28 cellular contexts compared by ENCODE assay signal in the genomic region with DNA sequence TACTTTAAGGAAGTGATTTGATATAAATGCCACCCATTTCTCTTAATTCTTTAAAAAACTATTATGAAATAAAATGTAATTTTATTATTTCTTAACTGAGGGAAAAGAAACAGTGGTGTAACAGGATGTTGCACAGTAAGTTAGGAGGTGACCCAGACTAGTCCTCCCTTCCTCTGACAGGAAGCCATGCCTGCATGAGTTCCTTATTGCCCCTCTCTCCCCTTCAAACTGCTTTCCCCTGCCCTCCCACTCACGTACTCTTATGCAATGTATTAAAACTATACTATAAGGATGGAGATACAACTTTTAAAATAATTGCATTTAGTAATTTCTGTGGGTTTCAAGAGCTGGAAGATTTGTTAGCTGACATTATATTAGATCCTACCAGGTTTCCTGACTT.
DNase-seq lines count a peak whose midpoint lies in the region; ATAC-seq and TF ChIP-seq lines count a peak whose summit lies in the region.
"Had no signal": no experiment of that assay in that cellular context is flagged by ENCODE, and none has a peak within 500 bp of the region (broad histone marks: within the 10 kb centered on the region; RNA-seq: fewer than 3 reads in every experiment).

No MANE protein-coding gene starts in this region.

- no TSS peak for BruUV-seq in Caco-2 (replicated peaks; lab: Mats Ljungman, UMichigan)

- no peaks in the 10 kb centered on the region for H3K27me3 ChIP-seq in naive thymus-derived CD4-positive, alpha-beta T cell (ENCODE audit: control insufficient read depth in 2 of 2, insufficient read depth in 2 of 2, low read length in 2 of 2)
- no peaks in the 10 kb centered on the region for H3K27me3 ChIP-seq in Caco-2 (replicated peaks; ENCODE audit: control insufficient read depth, insufficient read depth, low read length)
- H3K27me3 ChIP-seq: esophagus squamous epithelium, gastrocnemius medialis, suprapubic skin had no signal

- no peak for TF ChIP-seq CTCF in Caco-2 (IDR thresholded peaks at IDR 0.05; ENCODE audit: insufficient read depth in 1 of 2, low read depth in 1 of 2, low read length in 1 of 2, severe bottlenecking in 1 of 2, unreplicated experiment in 1 of 2)

- no peaks in the 10 kb centered on the region for H3K4me1 ChIP-seq in naive thymus-derived CD4-positive, alpha-beta T cell (ENCODE audit: control insufficient read depth in 2 of 2, insufficient read depth in 2 of 2, low read length in 2 of 2)
- no peaks in the 10 kb centered on the region for H3K4me1 ChIP-seq in Caco-2
- H3K4me1 ChIP-seq: esophagus squamous epithelium, gastrocnemius medialis had no signal

- peak; percentile 96 for DNase-seq in GF-D8 (lab: John Stamatoyannopoulos, UW)
- DNase-seq in NCI-H69 (lab: John Stamatoyannopoulos, UW), result peak; percentile 27
- DNase-seq in UCSD-AML1 (lab: John Stamatoyannopoulos, UW; ENCODE audit: unreplicated experiment), result peak; percentile 19
- DNase-seq in naive thymus-derived CD4-positive, alpha-beta T cell, result no peak
- no peak for DNase-seq in Caco-2
- DNase-seq in globus pallidus (ENCODE audit: low spot score), result no peak
- DNase-seq in NCI-H2107 treated with DMSO at 0.1 percent for 48 hours (lab: John Stamatoyannopoulos, UW; ENCODE audit: unreplicated experiment), result no peak
- DNase-seq in activated effector memory CD4-positive, alpha-beta T cell treated with Interleukin-2 at 50 U/mL for 16 hours, result no peak
- DNase-seq: activated CD4-positive, CD25-positive, alpha-beta regulatory T cell; activated naive CD4-positive, alpha-beta T cell treated with anti-CD3 and anti-CD28 coated beads for 36 hours; activated T-cell treated with anti-CD3 and anti-CD28 coated beads, Interleukin-2, amount 50 U/mL, for 72 hours; amygdala; cortex of kidney; esophagus squamous epithelium; HFFc6; hippocampal formation; immature natural killer cell; NCI-H2029; NCI-H2227 treated with DMSO at 0.1 percent for 48 hours; OCI-M1; stimulated activated naive CD4-positive, alpha-beta T cell; SW 1271; T-helper 9 cell had no signal

- no peaks in the 10 kb centered on the region for H3K9me3 ChIP-seq in naive thymus-derived CD4-positive, alpha-beta T cell (ENCODE audit: control insufficient read depth in 2 of 3, low read length in 3 of 3)
- no peaks in the 10 kb centered on the region for H3K9me3 ChIP-seq in Caco-2
- H3K9me3 ChIP-seq: esophagus squamous epithelium, gastrocnemius medialis, suprapubic skin had no signal

- H3K27ac ChIP-seq in naive thymus-derived CD4-positive, alpha-beta T cell (ENCODE audit: low read depth, low read length), result no peak overlapping the region
- H3K27ac ChIP-seq: C4-2B, esophagus squamous epithelium, gastrocnemius medialis, suprapubic skin had no signal

- H3K4me1 Mint-ChIP-seq in naive thymus-derived CD4-positive, alpha-beta T cell, result no peaks in the 10 kb centered on the region
- no peaks in the 10 kb centered on the region for H3K4me1 Mint-ChIP-seq in Caco-2 (ENCODE audit: low read depth, unreplicated experiment)
- H3K4me1 Mint-ChIP-seq: immature natural killer cell had no signal

- H3K27me3 Mint-ChIP-seq in naive thymus-derived CD4-positive, alpha-beta T cell, result no peaks in the 10 kb centered on the region
- no peaks in the 10 kb centered on the region for H3K27me3 Mint-ChIP-seq in Caco-2 (ENCODE audit: insufficient read depth, unreplicated experiment)

- H3K27ac Mint-ChIP-seq in naive thymus-derived CD4-positive, alpha-beta T cell, result no peak overlapping the region
- H3K27ac Mint-ChIP-seq in Caco-2 (ENCODE audit: unreplicated experiment), result no peak overlapping the region
- H3K27ac Mint-ChIP-seq: activated naive CD4-positive, alpha-beta T cell treated with anti-CD3 and anti-CD28 coated beads for 36 hours; activated T-cell treated with anti-CD3 and anti-CD28 coated beads, Interleukin-2, amount 50 U/mL, for 72 hours; GM23338; HFFc6; immature natural killer cell had no signal

- intact Hi-C loops in naive thymus-derived CD4-positive, alpha-beta T cell (cut with micrococcal nuclease), result no loop called here
- intact Hi-C loops in Caco-2 (cut with micrococcal nuclease; ENCODE audit: unreplicated experiment), result no loop called here

- H3K4me3 Mint-ChIP-seq in naive thymus-derived CD4-positive, alpha-beta T cell, result no peak overlapping the region
- H3K4me3 Mint-ChIP-seq in Caco-2 (ENCODE audit: unreplicated experiment), result no peak overlapping the region
- H3K4me3 Mint-ChIP-seq: activated naive CD4-positive, alpha-beta T cell treated with anti-CD3 and anti-CD28 coated beads for 36 hours; activated T-cell treated with anti-CD3 and anti-CD28 coated beads, Interleukin-2, amount 50 U/mL, for 72 hours; GM23338; HFFc6; immature natural killer cell had no signal

- H3K36me3 Mint-ChIP-seq in naive thymus-derived CD4-positive, alpha-beta T cell, result peaks cover 0 to 10% (median 0%) of the 10 kb centered on the region in 5 donors
- no peaks in the 10 kb centered on the region for H3K36me3 Mint-ChIP-seq in Caco-2 (ENCODE audit: insufficient read depth, unreplicated experiment)

- CTCF ChIA-PET in naive thymus-derived CD4-positive, alpha-beta T cell (lab: Charles Lee), result no interaction called here
- CTCF ChIA-PET in Caco-2 (lab: Charles Lee), result no interaction called here

- peak; percentile 74 for ATAC-seq in naive thymus-derived CD4-positive, alpha-beta T cell
- ATAC-seq: activated T-cell treated with anti-CD3 and anti-CD28 coated beads, Interleukin-2, amount 50 U/mL, for 72 hours; gastrocnemius medialis; GM23338; left lobe of liver had no signal

- H3K9me3 Mint-ChIP-seq in naive thymus-derived CD4-positive, alpha-beta T cell, result no peaks in the 10 kb centered on the region
- no peaks in the 10 kb centered on the region for H3K9me3 Mint-ChIP-seq in Caco-2 (ENCODE audit: unreplicated experiment)
- H3K9me3 Mint-ChIP-seq: activated naive CD4-positive, alpha-beta T cell treated with anti-CD3 and anti-CD28 coated beads for 36 hours; activated T-cell treated with anti-CD3 and anti-CD28 coated beads, Interleukin-2, amount 50 U/mL, for 72 hours; GM23338 had no signal

- POLR2A ChIA-PET in naive thymus-derived CD4-positive, alpha-beta T cell (lab: Charles Lee), result interaction anchor here (0.7 kb wide), 1 partner anchor 147 kb away, joined by 3 read pairs; no protein-coding TSS in a partner anchor
- POLR2A ChIA-PET in Caco-2 (lab: Charles Lee), result no interaction called here

- H3K36me3 ChIP-seq in naive thymus-derived CD4-positive, alpha-beta T cell (ENCODE audit: control insufficient read depth in 2 of 3, insufficient read depth in 3 of 3, low read length in 3 of 3), result no peaks in the 10 kb centered on the region
- no peaks in the 10 kb centered on the region for H3K36me3 ChIP-seq in Caco-2 (ENCODE audit: control insufficient read depth, insufficient read depth, low read length)
- H3K36me3 ChIP-seq: gastrocnemius medialis, suprapubic skin had no signal

- no peak overlapping the region for H3K4me3 ChIP-seq in naive thymus-derived CD4-positive, alpha-beta T cell (ENCODE audit: low read length)
- H3K4me3 ChIP-seq in Caco-2 (ENCODE audit: low read depth, low read length), result no peak overlapping the region
- H3K4me3 ChIP-seq: esophagus squamous epithelium, gastrocnemius medialis, GM23338, suprapubic skin had no signal

Comparison
In these comparisons a context has a peak if more than half of its experiments do, and no peak if none do; other contexts are left out.
1. DNase-seq: peak in GF-D8 (single experiment), NCI-H69 (single experiment) and UCSD-AML1 (single experiment); none in naive thymus-derived CD4-positive, alpha-beta T cell (0 of 9), Caco-2 (0 of 2), globus pallidus (single experiment), NCI-H2107 treated with DMSO at 0.1 percent for 48 hours (single experiment) and activated effector memory CD4-positive, alpha-beta T cell treated with Interleukin-2 at 50 U/mL for 16 hours (single experiment).